ENCODE assay signal across 1 cellular context in genomic region chr3:53185761-53186465, GRCh38.
TF ChIP-seq lines count a peak whose summit lies in the region.

No MANE protein-coding gene starts in this region.

TF ChIP-seq in GM12878, 131 proteins besides CTCF, POLR2A, EP300 and RAD21:
- TF ChIP-seq ZNF24 (IDR thresholded peaks at IDR 0.05) (no peak), RUNX3 (IDR thresholded peaks at IDR 0.05; ENCODE audit: low read length) (no peak), ASH2L (IDR thresholded peaks at IDR 0.05; ENCODE audit: borderline replicate concordance, low read depth) (no peak), POLR2AphosphoS2 (IDR thresholded peaks at IDR 0.05; ENCODE audit: low read depth, low read length) (no peak), FOS (IDR thresholded peaks at IDR 0.05; ENCODE audit: borderline replicate concordance, extremely low read depth, insufficient read length) (no peak), ZSCAN29 (IDR thresholded peaks at IDR 0.05) (no peak), REST (IDR thresholded peaks at IDR 0.05; ENCODE audit: low read depth, low read length) (no peak), IRF3 (IDR thresholded peaks at IDR 0.05) (no peak), SIX5 (IDR thresholded peaks at IDR 0.05; ENCODE audit: low read depth, low read length, severe bottlenecking) (no peak), ZNF622 (IDR thresholded peaks at IDR 0.05) (no peak), MLLT1 (IDR thresholded peaks at IDR 0.05) (no peak), MAX (IDR thresholded peaks at IDR 0.05; ENCODE audit: low read depth, low read length) (no peak), MEF2A (IDR thresholded peaks at IDR 0.05; ENCODE audit: insufficient read depth, low read depth, low read length) (no peak), SMAD5 (IDR thresholded peaks at IDR 0.05; ENCODE audit: low read depth) (no peak)
